1 cellular context compared by ENCODE assay signal in the genomic region with DNA sequence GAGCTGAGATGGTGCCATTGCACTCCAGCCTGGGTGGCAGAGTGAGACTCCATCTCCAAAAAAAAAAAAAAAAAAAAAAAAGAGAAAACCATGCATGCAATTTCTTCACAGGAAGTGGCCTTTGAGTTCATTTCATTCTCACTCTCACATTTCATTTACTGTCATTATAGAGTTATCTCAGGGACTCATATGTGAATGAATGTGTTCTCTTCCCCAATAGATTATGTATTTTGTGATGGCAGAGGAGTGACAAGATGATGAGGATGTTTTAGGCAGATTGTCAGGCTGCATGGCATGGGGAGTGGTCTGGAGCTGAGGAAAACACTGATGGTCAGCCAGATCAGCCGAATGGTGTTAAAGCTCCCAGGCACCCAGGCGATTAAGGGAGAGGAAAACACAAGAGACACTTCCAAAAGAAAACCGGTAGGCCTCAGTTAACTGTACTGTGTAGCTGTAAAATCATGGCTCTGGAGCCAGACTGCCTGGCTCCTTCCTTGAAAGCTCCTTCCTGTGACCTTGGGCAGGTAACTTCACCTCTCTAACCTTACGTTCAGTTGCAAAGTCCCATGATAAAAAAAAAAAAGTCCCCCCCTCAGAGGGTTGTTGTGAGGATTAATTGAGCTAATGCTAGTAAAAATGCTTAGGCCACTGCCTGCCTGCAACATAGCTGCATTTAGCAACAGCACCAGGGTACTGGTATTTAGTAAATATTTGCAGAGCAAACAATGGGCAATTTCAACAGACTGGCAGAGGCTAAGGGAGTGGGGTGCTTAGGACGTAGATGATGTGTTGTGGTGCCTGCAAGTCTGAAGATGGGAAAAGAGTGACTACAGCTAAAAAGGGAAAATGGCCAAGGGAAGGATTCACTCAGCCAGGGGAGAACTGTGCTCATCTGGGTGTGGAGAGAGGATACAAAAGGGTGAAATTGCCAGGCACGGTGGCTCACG.
TF ChIP-seq lines count a peak whose summit lies in the region.

No MANE protein-coding gene starts in this region.

TF ChIP-seq in HepG2, 621 proteins besides CTCF, POLR2A, EP300 and RAD21 (continued from another document and continues in another):
- TF ChIP-seq, protein P1, sequence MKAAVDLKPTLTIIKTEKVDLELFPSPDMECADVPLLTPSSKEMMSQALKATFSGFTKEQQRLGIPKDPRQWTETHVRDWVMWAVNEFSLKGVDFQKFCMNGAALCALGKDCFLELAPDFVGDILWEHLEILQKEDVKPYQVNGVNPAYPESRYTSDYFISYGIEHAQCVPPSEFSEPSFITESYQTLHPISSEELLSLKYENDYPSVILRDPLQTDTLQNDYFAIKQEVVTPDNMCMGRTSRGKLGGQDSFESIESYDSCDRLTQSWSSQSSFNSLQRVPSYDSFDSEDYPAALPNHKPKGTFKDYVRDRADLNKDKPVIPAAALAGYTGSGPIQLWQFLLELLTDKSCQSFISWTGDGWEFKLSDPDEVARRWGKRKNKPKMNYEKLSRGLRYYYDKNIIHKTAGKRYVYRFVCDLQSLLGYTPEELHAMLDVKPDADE (CRISPR knock-in tag; IDR thresholded peaks at IDR 0.05), result no peak
- TF ChIP-seq SP1 (IDR thresholded peaks at IDR 0.05) (no peak), SP1 (CRISPR knock-in tag; IDR thresholded peaks at IDR 0.05) (no peak; the same call in 1 of the 2 replicates), PITX1 (CRISPR knock-in tag; IDR thresholded peaks at IDR 0.05) (peak; percentile 94), CREM (IDR thresholded peaks at IDR 0.05) (peak; percentile 73), CREM (CRISPR knock-in tag; IDR thresholded peaks at IDR 0.05) (no peak), KAT2B (IDR thresholded peaks at IDR 0.05; ENCODE audit: borderline replicate concordance, low read depth, low read length) (no peak), NCOA1 (CRISPR knock-in tag; IDR thresholded peaks at IDR 0.05) (no peak), PAWR (CRISPR knock-in tag; IDR thresholded peaks at IDR 0.05; ENCODE audit: borderline replicate concordance) (no peak), RBM22 (optimal IDR thresholded peaks at IDR 0.05; ENCODE audit: low read length) (no peak), ISL2 (CRISPR knock-in tag; IDR thresholded peaks at IDR 0.05) (peak; percentile 91), CREB1 (IDR thresholded peaks at IDR 0.05) (no peak), CREB1 (CRISPR knock-in tag; IDR thresholded peaks at IDR 0.05) (peak; percentile 80), ZNF556 (CRISPR knock-in tag; IDR thresholded peaks at IDR 0.05; ENCODE audit: borderline replicate concordance) (no peak; the same call in 1 of the 2 replicates), MXD4 (CRISPR knock-in tag; IDR thresholded peaks at IDR 0.05) (no peak), ZNF761 (CRISPR knock-in tag; conservative IDR thresholded peaks at IDR 0.05) (no peak; the same call in 1 of the 2 replicates), HNRNPL (IDR thresholded peaks at IDR 0.05; ENCODE audit: low read depth, low read length) (no peak), CENPT (CRISPR knock-in tag; IDR thresholded peaks at IDR 0.05; ENCODE audit: low read depth) (no peak), NFYB (CRISPR knock-in tag; IDR thresholded peaks at IDR 0.05) (no peak), GTF3A (CRISPR knock-in tag; conservative IDR thresholded peaks at IDR 0.05) (no peak), ZFP62 (CRISPR knock-in tag; IDR thresholded peaks at IDR 0.05) (no peak), PCBP2 (optimal IDR thresholded peaks at IDR 0.05; ENCODE audit: low read depth, low read length, poor library complexity, severe bottlenecking) (no peak), HOXA5 (CRISPR knock-in tag; IDR thresholded peaks at IDR 0.05) (peak; percentile 67; the same call in 1 of the 2 replicates), HES4 (CRISPR knock-in tag; IDR thresholded peaks at IDR 0.05; ENCODE audit: borderline replicate concordance) (no peak), SPEN (CRISPR knock-in tag; IDR thresholded peaks at IDR 0.05; ENCODE audit: low read depth) (no peak), NFATC3 (CRISPR knock-in tag; IDR thresholded peaks at IDR 0.05) (no peak), KLF12 (CRISPR knock-in tag; IDR thresholded peaks at IDR 0.05; ENCODE audit: borderline replicate concordance) (no peak; the same call in 1 of the 2 replicates), ZNF484 (CRISPR knock-in tag; IDR thresholded peaks at IDR 0.05; ENCODE audit: borderline replicate concordance, low read depth) (no peak), ZNF652 (CRISPR knock-in tag; IDR thresholded peaks at IDR 0.05; ENCODE audit: borderline replicate concordance, low read depth) (no peak; the same call in 1 of the 2 replicates), RAD51 (IDR thresholded peaks at IDR 0.05; ENCODE audit: borderline replicate concordance) (no peak), SP5 (CRISPR knock-in tag; IDR thresholded peaks at IDR 0.05; ENCODE audit: borderline replicate concordance, low read depth) (peak; percentile 44; the same call in 1 of the 2 replicates), ZNF572 (CRISPR knock-in tag; IDR thresholded peaks at IDR 0.05) (no peak), ZSCAN9 (CRISPR knock-in tag; IDR thresholded peaks at IDR 0.05; ENCODE audit: borderline replicate concordance) (peak; percentile 97)
- TF ChIP-seq, protein P2, sequence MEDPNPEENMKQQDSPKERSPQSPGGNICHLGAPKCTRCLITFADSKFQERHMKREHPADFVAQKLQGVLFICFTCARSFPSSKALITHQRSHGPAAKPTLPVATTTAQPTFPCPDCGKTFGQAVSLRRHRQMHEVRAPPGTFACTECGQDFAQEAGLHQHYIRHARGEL (CRISPR knock-in tag; IDR thresholded peaks at IDR 0.05), result no peak
- TF ChIP-seq, protein P3, sequence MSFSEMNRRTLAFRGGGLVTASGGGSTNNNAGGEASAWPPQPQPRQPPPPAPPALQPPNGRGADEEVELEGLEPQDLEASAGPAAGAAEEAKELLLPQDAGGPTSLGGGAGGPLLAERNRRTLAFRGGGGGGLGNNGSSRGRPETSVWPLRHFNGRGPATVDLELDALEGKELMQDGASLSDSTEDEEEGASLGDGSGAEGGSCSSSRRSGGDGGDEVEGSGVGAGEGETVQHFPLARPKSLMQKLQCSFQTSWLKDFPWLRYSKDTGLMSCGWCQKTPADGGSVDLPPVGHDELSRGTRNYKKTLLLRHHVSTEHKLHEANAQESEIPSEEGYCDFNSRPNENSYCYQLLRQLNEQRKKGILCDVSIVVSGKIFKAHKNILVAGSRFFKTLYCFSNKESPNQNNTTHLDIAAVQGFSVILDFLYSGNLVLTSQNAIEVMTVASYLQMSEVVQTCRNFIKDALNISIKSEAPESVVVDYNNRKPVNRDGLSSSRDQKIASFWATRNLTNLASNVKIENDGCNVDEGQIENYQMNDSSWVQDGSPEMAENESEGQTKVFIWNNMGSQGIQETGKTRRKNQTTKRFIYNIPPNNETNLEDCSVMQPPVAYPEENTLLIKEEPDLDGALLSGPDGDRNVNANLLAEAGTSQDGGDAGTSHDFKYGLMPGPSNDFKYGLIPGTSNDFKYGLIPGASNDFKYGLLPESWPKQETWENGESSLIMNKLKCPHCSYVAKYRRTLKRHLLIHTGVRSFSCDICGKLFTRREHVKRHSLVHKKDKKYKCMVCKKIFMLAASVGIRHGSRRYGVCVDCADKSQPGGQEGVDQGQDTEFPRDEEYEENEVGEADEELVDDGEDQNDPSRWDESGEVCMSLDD (CRISPR knock-in tag; IDR thresholded peaks at IDR 0.05; ENCODE audit: borderline replicate concordance), result peak; percentile 87
- TF ChIP-seq, protein P4, sequence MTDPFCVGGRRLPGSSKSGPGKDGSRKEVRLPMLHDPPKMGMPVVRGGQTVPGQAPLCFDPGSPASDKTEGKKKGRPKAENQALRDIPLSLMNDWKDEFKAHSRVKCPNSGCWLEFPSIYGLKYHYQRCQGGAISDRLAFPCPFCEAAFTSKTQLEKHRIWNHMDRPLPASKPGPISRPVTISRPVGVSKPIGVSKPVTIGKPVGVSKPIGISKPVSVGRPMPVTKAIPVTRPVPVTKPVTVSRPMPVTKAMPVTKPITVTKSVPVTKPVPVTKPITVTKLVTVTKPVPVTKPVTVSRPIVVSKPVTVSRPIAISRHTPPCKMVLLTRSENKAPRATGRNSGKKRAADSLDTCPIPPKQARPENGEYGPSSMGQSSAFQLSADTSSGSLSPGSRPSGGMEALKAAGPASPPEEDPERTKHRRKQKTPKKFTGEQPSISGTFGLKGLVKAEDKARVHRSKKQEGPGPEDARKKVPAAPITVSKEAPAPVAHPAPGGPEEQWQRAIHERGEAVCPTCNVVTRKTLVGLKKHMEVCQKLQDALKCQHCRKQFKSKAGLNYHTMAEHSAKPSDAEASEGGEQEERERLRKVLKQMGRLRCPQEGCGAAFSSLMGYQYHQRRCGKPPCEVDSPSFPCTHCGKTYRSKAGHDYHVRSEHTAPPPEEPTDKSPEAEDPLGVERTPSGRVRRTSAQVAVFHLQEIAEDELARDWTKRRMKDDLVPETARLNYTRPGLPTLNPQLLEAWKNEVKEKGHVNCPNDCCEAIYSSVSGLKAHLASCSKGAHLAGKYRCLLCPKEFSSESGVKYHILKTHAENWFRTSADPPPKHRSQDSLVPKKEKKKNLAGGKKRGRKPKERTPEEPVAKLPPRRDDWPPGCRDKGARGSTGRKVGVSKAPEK (CRISPR knock-in tag; IDR thresholded peaks at IDR 0.05; ENCODE audit: borderline replicate concordance), result no peak
- TF ChIP-seq, protein P5, sequence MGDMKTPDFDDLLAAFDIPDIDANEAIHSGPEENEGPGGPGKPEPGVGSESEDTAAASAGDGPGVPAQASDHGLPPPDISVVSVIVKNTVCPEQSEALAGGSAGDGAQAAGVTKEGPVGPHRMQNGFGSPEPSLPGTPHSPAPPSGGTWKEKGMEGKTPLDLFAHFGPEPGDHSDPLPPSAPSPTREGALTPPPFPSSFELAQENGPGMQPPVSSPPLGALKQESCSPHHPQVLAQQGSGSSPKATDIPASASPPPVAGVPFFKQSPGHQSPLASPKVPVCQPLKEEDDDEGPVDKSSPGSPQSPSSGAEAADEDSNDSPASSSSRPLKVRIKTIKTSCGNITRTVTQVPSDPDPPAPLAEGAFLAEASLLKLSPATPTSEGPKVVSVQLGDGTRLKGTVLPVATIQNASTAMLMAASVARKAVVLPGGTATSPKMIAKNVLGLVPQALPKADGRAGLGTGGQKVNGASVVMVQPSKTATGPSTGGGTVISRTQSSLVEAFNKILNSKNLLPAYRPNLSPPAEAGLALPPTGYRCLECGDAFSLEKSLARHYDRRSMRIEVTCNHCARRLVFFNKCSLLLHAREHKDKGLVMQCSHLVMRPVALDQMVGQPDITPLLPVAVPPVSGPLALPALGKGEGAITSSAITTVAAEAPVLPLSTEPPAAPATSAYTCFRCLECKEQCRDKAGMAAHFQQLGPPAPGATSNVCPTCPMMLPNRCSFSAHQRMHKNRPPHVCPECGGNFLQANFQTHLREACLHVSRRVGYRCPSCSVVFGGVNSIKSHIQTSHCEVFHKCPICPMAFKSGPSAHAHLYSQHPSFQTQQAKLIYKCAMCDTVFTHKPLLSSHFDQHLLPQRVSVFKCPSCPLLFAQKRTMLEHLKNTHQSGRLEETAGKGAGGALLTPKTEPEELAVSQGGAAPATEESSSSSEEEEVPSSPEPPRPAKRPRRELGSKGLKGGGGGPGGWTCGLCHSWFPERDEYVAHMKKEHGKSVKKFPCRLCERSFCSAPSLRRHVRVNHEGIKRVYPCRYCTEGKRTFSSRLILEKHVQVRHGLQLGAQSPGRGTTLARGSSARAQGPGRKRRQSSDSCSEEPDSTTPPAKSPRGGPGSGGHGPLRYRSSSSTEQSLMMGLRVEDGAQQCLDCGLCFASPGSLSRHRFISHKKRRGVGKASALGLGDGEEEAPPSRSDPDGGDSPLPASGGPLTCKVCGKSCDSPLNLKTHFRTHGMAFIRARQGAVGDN (CRISPR knock-in tag; IDR thresholded peaks at IDR 0.05), result no peak
- TF ChIP-seq, protein P6, sequence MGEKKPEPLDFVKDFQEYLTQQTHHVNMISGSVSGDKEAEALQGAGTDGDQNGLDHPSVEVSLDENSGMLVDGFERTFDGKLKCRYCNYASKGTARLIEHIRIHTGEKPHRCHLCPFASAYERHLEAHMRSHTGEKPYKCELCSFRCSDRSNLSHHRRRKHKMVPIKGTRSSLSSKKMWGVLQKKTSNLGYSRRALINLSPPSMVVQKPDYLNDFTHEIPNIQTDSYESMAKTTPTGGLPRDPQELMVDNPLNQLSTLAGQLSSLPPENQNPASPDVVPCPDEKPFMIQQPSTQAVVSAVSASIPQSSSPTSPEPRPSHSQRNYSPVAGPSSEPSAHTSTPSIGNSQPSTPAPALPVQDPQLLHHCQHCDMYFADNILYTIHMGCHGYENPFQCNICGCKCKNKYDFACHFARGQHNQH (CRISPR knock-in tag; IDR thresholded peaks at IDR 0.05), result peak; percentile 89
- TF ChIP-seq, protein P7, sequence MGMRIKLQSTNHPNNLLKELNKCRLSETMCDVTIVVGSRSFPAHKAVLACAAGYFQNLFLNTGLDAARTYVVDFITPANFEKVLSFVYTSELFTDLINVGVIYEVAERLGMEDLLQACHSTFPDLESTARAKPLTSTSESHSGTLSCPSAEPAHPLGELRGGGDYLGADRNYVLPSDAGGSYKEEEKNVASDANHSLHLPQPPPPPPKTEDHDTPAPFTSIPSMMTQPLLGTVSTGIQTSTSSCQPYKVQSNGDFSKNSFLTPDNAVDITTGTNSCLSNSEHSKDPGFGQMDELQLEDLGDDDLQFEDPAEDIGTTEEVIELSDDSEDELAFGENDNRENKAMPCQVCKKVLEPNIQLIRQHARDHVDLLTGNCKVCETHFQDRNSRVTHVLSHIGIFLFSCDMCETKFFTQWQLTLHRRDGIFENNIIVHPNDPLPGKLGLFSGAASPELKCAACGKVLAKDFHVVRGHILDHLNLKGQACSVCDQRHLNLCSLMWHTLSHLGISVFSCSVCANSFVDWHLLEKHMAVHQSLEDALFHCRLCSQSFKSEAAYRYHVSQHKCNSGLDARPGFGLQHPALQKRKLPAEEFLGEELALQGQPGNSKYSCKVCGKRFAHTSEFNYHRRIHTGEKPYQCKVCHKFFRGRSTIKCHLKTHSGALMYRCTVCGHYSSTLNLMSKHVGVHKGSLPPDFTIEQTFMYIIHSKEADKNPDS (CRISPR knock-in tag; IDR thresholded peaks at IDR 0.05), result peak; percentile 89
- TF ChIP-seq, protein P8, sequence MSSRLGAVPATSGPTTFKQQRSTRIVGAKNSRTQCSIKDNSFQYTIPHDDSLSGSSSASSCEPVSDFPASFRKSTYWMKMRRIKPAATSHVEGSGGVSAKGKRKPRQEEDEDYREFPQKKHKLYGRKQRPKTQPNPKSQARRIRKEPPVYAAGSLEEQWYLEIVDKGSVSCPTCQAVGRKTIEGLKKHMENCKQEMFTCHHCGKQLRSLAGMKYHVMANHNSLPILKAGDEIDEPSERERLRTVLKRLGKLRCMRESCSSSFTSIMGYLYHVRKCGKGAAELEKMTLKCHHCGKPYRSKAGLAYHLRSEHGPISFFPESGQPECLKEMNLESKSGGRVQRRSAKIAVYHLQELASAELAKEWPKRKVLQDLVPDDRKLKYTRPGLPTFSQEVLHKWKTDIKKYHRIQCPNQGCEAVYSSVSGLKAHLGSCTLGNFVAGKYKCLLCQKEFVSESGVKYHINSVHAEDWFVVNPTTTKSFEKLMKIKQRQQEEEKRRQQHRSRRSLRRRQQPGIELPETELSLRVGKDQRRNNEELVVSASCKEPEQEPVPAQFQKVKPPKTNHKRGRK (CRISPR knock-in tag; IDR thresholded peaks at IDR 0.05), result no peak
- TF ChIP-seq, protein P9, sequence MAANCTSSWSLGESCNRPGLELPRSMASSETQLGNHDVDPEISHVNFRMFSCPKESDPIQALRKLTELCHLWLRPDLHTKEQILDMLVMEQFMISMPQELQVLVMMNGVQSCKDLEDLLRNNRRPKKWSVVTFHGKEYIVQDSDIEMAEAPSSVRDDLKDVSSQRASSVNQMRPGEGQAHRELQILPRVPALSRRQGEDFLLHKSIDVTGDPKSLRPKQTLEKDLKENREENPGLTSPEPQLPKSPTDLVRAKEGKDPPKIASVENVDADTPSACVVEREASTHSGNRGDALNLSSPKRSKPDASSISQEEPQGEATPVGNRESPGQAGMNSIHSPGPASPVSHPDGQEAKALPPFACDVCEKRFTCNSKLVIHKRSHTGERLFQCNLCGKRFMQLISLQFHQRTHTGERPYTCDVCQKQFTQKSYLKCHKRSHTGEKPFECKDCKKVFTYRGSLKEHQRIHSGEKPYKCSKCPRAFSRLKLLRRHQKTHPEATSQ (CRISPR knock-in tag; IDR thresholded peaks at IDR 0.05; ENCODE audit: borderline replicate concordance), result no peak
